16 cellular contexts compared by ENCODE assay signal in genomic region chr1:84985365-84985764, GRCh38. TPM values are rescaled to one million over a fixed set of nuclear protein-coding genes. Genes with fewer than 3 reads are reported as not detected.
A peak's percentile ranks its signal among the peaks of the same experiment; 100 is the strongest.
DNase-seq lines count a peak whose midpoint lies in the region; ATAC-seq lines count a peak whose summit lies in the region.
"Had no signal": no experiment of that assay in that cellular context is flagged by ENCODE, and none has a peak within 500 bp of the region (broad histone marks: within the 10 kb centered on the region; RNA-seq: fewer than 3 reads in every experiment).

No MANE protein-coding gene starts in this region.

- ATAC-seq in GM21619 (IDR thresholded peaks at IDR 0.05; ENCODE audit: unreplicated experiment) (peak; percentile 34), HG03354 (IDR thresholded peaks at IDR 0.05; ENCODE audit: poor library complexity, severe bottlenecking, unreplicated experiment) (peak; percentile 60), left colon (peak; percentile 69), GM18870 (IDR thresholded peaks at IDR 0.05; ENCODE audit: unreplicated experiment) (no peak)
- ATAC-seq: stimulated activated naive CD8-positive, alpha-beta T cell treated with anti-CD3 and anti-CD28 coated beads, Interleukin-15, amount 100 ng/mL, for 72 hours had no signal

- DNase-seq in DMS 273 (lab: John Stamatoyannopoulos, UW; ENCODE audit: unreplicated experiment) (peak; percentile 11), DMS 273 treated with DMSO at 0.1 percent for 48 hours (lab: John Stamatoyannopoulos, UW) (no peak), left colon (no peak), amniotic stem cell (lab: John Stamatoyannopoulos, UW) (no peak)
- no peak for DNase-seq in stimulated activated CD4-positive, alpha-beta T cell treated with anti-CD3 and anti-CD28 coated beads, Interleukin-4, amount 100 ng/mL, for 1 hour
- DNase-seq: activated naive CD4-positive, alpha-beta T cell treated with anti-CD3 and anti-CD28 coated beads for 36 hours; hypothalamus; kidney; NCI-H2081 treated with DMSO at 0.1 percent for 48 hours; NK-92 treated with Interleukin-12 subunit alpha and Interleukin-12 subunit beta, amount 100 ng/mL, for 24 hours; RPMI8226; stimulated activated naive CD8-positive, alpha-beta T cell treated with anti-CD3 and anti-CD28 coated beads, Interleukin-15, amount 100 ng/mL, for 72 hours; upper lobe of left lung had no signal

- intact Hi-C loops in left colon (cut with DNase I, micrococcal nuclease) = no loop called here

RNA-seq across cellular contexts. Expression of gene MCOLN2, which starts 11.5 kb away (rescaled TPM):
- 10 to 100 TPM; 25.2 to 87.3 TPM for total RNA-seq in left colon
